Comparison of ENCODE assay signal across 21 cellular contexts in genomic region chr15:26670116-26670515, GRCh38.
A peak's percentile ranks its signal among the peaks of the same experiment; 100 is the strongest.
DNase-seq lines count a peak whose midpoint lies in the region; ATAC-seq and TF ChIP-seq lines count a peak whose summit lies in the region.
"Had no signal": no experiment of that assay in that cellular context is flagged by ENCODE, and none has a peak within 500 bp of the region (broad histone marks: within the 10 kb centered on the region; RNA-seq: fewer than 3 reads in every experiment).

No MANE protein-coding gene starts in this region.

- DNase-seq in H7, result peak; percentile 49
- no peak for DNase-seq in WTC11 (ENCODE audit: low spot score)
- no peak for DNase-seq in stimulated activated effector memory CD8-positive, alpha-beta T cell treated with anti-CD3 and anti-CD28 coated beads, Interleukin-12 subunit alpha, Interleukin-12 subunit beta, amount 100 ng/mL, for 72 hours (ENCODE audit: low spot score in 2 of 2)
- DNase-seq in stimulated activated naive B cell treated with anti-CD40 and anti-IgM and Interleukin-4, amounts not matched to agents 10 μg/mL and 1 μg/mL and 100 μg/mL, for 72 hours, result no peak
- DNase-seq in NCI-H2081 treated with DMSO at 0.1 percent for 48 hours (lab: John Stamatoyannopoulos, UW), result no peak
- DNase-seq: ACHN; BE2C; C1 segment of cervical spinal cord; CD4-positive, CD25-positive, alpha-beta regulatory T cell; CD8-positive, alpha-beta memory T cell; COR-L47; DMS 273 treated with DMSO at 0.1 percent for 48 hours; DMS53; DND-41; EL; HFFc6 had no signal

- peaks cover 80% of the 10 kb centered on the region for H3K4me1 Mint-ChIP-seq in WTC11
- H3K4me1 Mint-ChIP-seq in stimulated activated effector memory CD8-positive, alpha-beta T cell treated with anti-CD3 and anti-CD28 coated beads, Interleukin-12 subunit alpha, Interleukin-12 subunit beta, amount 100 ng/mL, for 72 hours, result no peaks in the 10 kb centered on the region
- H3K4me1 Mint-ChIP-seq in stimulated activated naive B cell treated with anti-CD40 and anti-IgM and Interleukin-4, amounts not matched to agents 10 μg/mL and 1 μg/mL and 100 μg/mL, for 72 hours, result no peaks in the 10 kb centered on the region
- H3K4me1 Mint-ChIP-seq: CD4-positive, CD25-positive, alpha-beta regulatory T cell; CD8-positive, alpha-beta memory T cell; IgD-negative memory B cell had no signal

- POLR2A ChIA-PET in WTC11 (lab: Charles Lee), result no interaction called here

- TF ChIP-seq CTCF in WTC11 (IDR thresholded peaks at IDR 0.05), result no peak

- no peak overlapping the region for H3K27ac Mint-ChIP-seq in WTC11
- H3K27ac Mint-ChIP-seq in stimulated activated effector memory CD8-positive, alpha-beta T cell treated with anti-CD3 and anti-CD28 coated beads, Interleukin-12 subunit alpha, Interleukin-12 subunit beta, amount 100 ng/mL, for 72 hours, result no peak overlapping the region
- no peak overlapping the region for H3K27ac Mint-ChIP-seq in stimulated activated naive B cell treated with anti-CD40 and anti-IgM and Interleukin-4, amounts not matched to agents 10 μg/mL and 1 μg/mL and 100 μg/mL, for 72 hours
- H3K27ac Mint-ChIP-seq: CD4-positive, CD25-positive, alpha-beta regulatory T cell; CD8-positive, alpha-beta memory T cell; HFFc6; IgD-negative memory B cell had no signal

- no peaks in the 10 kb centered on the region for H3K27me3 Mint-ChIP-seq in WTC11 (ENCODE audit: low read depth)
- H3K27me3 Mint-ChIP-seq in stimulated activated naive B cell treated with anti-CD40 and anti-IgM and Interleukin-4, amounts not matched to agents 10 μg/mL and 1 μg/mL and 100 μg/mL, for 72 hours, result no peaks in the 10 kb centered on the region
- H3K27me3 Mint-ChIP-seq: CD4-positive, CD25-positive, alpha-beta regulatory T cell; CD8-positive, alpha-beta memory T cell; IgD-negative memory B cell had no signal

- H3K36me3 ChIP-seq in H7 (replicated peaks; ENCODE audit: control insufficient read depth, insufficient read depth, low read length), result no peaks in the 10 kb centered on the region
- H3K36me3 ChIP-seq: BE2C had no signal

- no peak overlapping the region for H3K4me3 Mint-ChIP-seq in WTC11
- H3K4me3 Mint-ChIP-seq in stimulated activated effector memory CD8-positive, alpha-beta T cell treated with anti-CD3 and anti-CD28 coated beads, Interleukin-12 subunit alpha, Interleukin-12 subunit beta, amount 100 ng/mL, for 72 hours, result no peak overlapping the region
- no peak overlapping the region for H3K4me3 Mint-ChIP-seq in stimulated activated naive B cell treated with anti-CD40 and anti-IgM and Interleukin-4, amounts not matched to agents 10 μg/mL and 1 μg/mL and 100 μg/mL, for 72 hours
- H3K4me3 Mint-ChIP-seq: CD4-positive, CD25-positive, alpha-beta regulatory T cell; CD8-positive, alpha-beta memory T cell; HFFc6; IgD-negative memory B cell had no signal

- H3K27me3 ChIP-seq in H7 (ENCODE audit: control insufficient read depth, insufficient read depth, low read length), result no peaks in the 10 kb centered on the region
- H3K27me3 ChIP-seq: BE2C had no signal

- ATAC-seq in WTC11, result peak; percentile 23
- ATAC-seq in stimulated activated effector memory CD8-positive, alpha-beta T cell treated with anti-CD3 and anti-CD28 coated beads, Interleukin-12 subunit alpha, Interleukin-12 subunit beta, amount 100 ng/mL, for 72 hours, result peak; percentile 24
- ATAC-seq in stimulated activated naive B cell treated with anti-CD40 and anti-IgM and Interleukin-4, amounts not matched to agents 10 μg/mL and 1 μg/mL and 100 μg/mL, for 72 hours (replicated peaks), result no peak
- ATAC-seq in HG03432 (IDR thresholded peaks at IDR 0.05; ENCODE audit: unreplicated experiment), result no peak
- ATAC-seq: GM12878, HCT116, HepG2 had no signal

- no peaks in the 10 kb centered on the region for H3K36me3 Mint-ChIP-seq in WTC11
- no peaks in the 10 kb centered on the region for H3K36me3 Mint-ChIP-seq in stimulated activated effector memory CD8-positive, alpha-beta T cell treated with anti-CD3 and anti-CD28 coated beads, Interleukin-12 subunit alpha, Interleukin-12 subunit beta, amount 100 ng/mL, for 72 hours
- no peaks in the 10 kb centered on the region for H3K36me3 Mint-ChIP-seq in stimulated activated naive B cell treated with anti-CD40 and anti-IgM and Interleukin-4, amounts not matched to agents 10 μg/mL and 1 μg/mL and 100 μg/mL, for 72 hours
- H3K36me3 Mint-ChIP-seq: CD8-positive, alpha-beta memory T cell; IgD-negative memory B cell had no signal

- H3K4me3 ChIP-seq in H7 (ENCODE audit: insufficient read depth, low read depth, low read length), result no peak overlapping the region
- H3K4me3 ChIP-seq: GM12878 had no signal

- CTCF ChIA-PET in WTC11 (lab: Charles Lee), result no interaction called here

- H3K9me3 Mint-ChIP-seq in WTC11, result no peaks in the 10 kb centered on the region
- H3K9me3 Mint-ChIP-seq in stimulated activated effector memory CD8-positive, alpha-beta T cell treated with anti-CD3 and anti-CD28 coated beads, Interleukin-12 subunit alpha, Interleukin-12 subunit beta, amount 100 ng/mL, for 72 hours, result peaks cover 11% of the 10 kb centered on the region
- peaks cover 3 to 6% of the 10 kb centered on the region in 2 donors for H3K9me3 Mint-ChIP-seq in stimulated activated naive B cell treated with anti-CD40 and anti-IgM and Interleukin-4, amounts not matched to agents 10 μg/mL and 1 μg/mL and 100 μg/mL, for 72 hours

TF ChIP-seq in WTC11, 78 proteins besides CTCF, POLR2A, EP300 and RAD21:
- TF ChIP-seq, protein P1, sequence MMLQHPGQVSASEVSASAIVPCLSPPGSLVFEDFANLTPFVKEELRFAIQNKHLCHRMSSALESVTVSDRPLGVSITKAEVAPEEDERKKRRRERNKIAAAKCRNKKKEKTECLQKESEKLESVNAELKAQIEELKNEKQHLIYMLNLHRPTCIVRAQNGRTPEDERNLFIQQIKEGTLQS (CRISPR knock-in tag; conservative IDR thresholded peaks at IDR 0.05), result no peak
- TF ChIP-seq GTF2I (CRISPR knock-in tag; conservative IDR thresholded peaks at IDR 0.05) (no peak), PRDM15 (CRISPR knock-in tag; IDR thresholded peaks at IDR 0.05) (peak; percentile 84)

Comparison
In these comparisons a context has a peak if more than half of its experiments do, and no peak if none do; other contexts are left out.
1. ATAC-seq: peak in WTC11 (single experiment) and stimulated activated effector memory CD8-positive, alpha-beta T cell treated with anti-CD3 and anti-CD28 coated beads, Interleukin-12 subunit alpha, Interleukin-12 subunit beta, amount 100 ng/mL, for 72 hours (single experiment); none in stimulated activated naive B cell treated with anti-CD40 and anti-IgM and Interleukin-4, amounts not matched to agents 10 μg/mL and 1 μg/mL and 100 μg/mL, for 72 hours (0 of 2) and HG03432 (single experiment).